Comparison of ENCODE assay signal across 2 cellular contexts in the genomic region with DNA sequence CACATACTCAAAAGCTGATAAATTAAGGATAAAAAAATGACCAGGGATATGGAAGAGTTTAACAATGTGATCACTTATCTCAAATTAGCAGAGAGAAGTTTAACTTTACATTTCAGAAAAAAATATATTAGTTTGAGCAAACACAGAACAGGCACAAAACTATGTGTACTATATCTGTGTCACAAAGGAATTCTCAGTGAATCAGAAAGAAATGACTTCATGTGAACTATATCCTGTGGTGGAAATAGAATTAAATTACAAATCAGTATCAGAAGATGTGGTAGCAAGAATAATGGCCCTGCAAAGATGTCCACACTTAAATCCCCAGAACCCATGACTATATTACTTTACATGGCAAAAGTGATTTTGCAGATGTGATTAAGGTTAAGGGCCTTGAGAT.
TF ChIP-seq lines count a peak whose summit lies in the region.

No MANE protein-coding gene starts in this region.

TF ChIP-seq in SK-N-SH treated with all-trans-retinoic acid at 6 μM for 48 hours, 23 proteins besides CTCF, POLR2A, EP300 and RAD21 (continued from another document):
- TF ChIP-seq, protein P1, sequence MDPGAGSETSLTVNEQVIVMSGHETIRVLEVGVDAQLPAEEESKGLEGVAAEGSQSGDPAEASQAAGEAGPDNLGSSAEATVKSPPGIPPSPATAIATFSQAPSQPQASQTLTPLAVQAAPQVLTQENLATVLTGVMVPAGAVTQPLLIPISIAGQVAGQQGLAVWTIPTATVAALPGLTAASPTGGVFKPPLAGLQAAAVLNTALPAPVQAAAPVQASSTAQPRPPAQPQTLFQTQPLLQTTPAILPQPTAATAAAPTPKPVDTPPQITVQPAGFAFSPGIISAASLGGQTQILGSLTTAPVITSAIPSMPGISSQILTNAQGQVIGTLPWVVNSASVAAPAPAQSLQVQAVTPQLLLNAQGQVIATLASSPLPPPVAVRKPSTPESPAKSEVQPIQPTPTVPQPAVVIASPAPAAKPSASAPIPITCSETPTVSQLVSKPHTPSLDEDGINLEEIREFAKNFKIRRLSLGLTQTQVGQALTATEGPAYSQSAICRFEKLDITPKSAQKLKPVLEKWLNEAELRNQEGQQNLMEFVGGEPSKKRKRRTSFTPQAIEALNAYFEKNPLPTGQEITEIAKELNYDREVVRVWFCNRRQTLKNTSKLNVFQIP (CRISPR knock-in tag; IDR thresholded peaks at IDR 0.05; ENCODE audit: borderline replicate concordance, low read depth): no peak
- TF ChIP-seq ZNF70 (CRISPR knock-in tag; IDR thresholded peaks at IDR 0.05) (no peak), ZC3H10 (CRISPR knock-in tag; IDR thresholded peaks at IDR 0.05) (no peak)
TF ChIP-seq in SK-N-SH treated with all-trans-retinoic acid at 6 μM for 48 hours: peak in this region for 2.

TF ChIP-seq in SK-N-SH, 30 proteins besides CTCF, POLR2A, EP300 and RAD21 (continued from another document):
- TF ChIP-seq, protein P2, sequence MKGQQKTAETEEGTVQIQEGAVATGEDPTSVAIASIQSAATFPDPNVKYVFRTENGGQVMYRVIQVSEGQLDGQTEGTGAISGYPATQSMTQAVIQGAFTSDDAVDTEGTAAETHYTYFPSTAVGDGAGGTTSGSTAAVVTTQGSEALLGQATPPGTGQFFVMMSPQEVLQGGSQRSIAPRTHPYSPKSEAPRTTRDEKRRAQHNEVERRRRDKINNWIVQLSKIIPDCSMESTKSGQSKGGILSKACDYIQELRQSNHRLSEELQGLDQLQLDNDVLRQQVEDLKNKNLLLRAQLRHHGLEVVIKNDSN (IDR thresholded peaks at IDR 0.05; ENCODE audit: borderline replicate concordance, low read depth): no peak
